ENCODE assay signal across 23 cellular contexts in the genomic region with DNA sequence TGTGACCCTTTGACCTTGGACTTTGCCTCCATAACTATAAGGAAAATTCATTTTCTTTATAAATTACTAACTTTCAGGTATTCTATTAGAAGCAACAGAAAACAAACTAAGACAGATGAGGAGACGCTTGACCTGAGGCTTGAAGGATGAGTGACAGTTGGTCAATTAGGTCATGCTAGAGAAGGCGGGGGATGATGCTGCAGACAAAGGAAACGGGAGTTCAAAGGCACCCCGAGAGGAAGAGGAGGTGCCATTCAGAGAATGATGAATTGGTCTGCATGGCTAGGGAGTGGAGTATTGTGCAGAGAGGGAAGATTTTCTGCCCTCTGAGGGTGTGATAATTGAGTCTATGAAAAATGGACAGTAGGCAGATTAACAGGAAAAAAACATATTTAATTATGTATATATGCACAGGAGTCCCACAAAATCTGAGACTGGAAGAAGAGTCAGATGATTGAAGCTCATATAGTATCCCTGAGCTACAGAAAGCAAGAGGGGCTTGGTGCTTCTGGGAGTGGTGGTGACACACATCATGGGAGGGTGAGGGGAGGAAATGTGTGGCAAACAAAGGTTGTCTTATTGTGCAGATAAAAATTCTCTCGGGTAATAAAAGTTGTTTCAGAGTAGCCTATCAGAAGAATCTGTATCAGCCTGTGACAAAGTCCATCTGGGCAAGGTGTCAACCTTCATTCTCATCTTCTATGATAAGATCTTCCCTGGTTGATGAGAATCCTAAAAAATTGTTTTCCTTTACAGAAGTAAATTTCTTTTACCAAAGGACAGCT.
"Had no signal": no experiment of that assay in that cellular context is flagged by ENCODE, and none has a peak within 500 bp of the region (broad histone marks: within the 10 kb centered on the region; RNA-seq: fewer than 3 reads in every experiment).

No MANE protein-coding gene starts in this region.

- FAIRE-seq: bronchial epithelial cell, TTC549 had no signal

- H3K27me3 ChIP-seq: esophagus squamous epithelium, thyroid gland had no signal

- H3K4me1 ChIP-seq: gastrocnemius medialis, prostate gland had no signal

- H3K4me3 ChIP-seq: coronary artery, esophagus squamous epithelium, gastrocnemius medialis, prostate gland, thyroid gland had no signal

- H3K27ac Mint-ChIP-seq: activated naive CD4-positive, alpha-beta T cell treated with anti-CD3 and anti-CD28 coated beads, Interleukin-2, amount 10 ng/mL, durations not matched to agents 7 days and 5 days; activated T-cell treated with anti-CD3 and anti-CD28 coated beads, Interleukin-2, amount 50 U/mL, for 24 hours; activated T-helper 2 cell treated with anti-CD3 and anti-CD28 coated beads, Interferon-gamma antibody, Interleukin-2, Interleukin-4, amounts not matched to agents 10 μg/mL and 5 μg/mL and 100 μg/mL, durations not matched to agents 14 hours and 24 hours and 36 hours; endodermal cell; natural killer cell treated with Interleukin-12 subunit alpha and Interleukin-12 subunit beta and Interleukin-15 and Interleukin-18, amount 100 ng/mL, for 72 hours; stimulated activated naive CD8-positive, alpha-beta T cell treated with anti-CD3 and anti-CD28 coated beads, Interleukin-15, Interleukin-2, amounts not matched to agents 100 ng/mL and 50 ng/mL, for 24 hours; WTC11 had no signal

- H3K4me3 Mint-ChIP-seq: activated naive CD4-positive, alpha-beta T cell treated with anti-CD3 and anti-CD28 coated beads, Interleukin-2, amount 10 ng/mL, durations not matched to agents 7 days and 5 days; activated T-cell treated with anti-CD3 and anti-CD28 coated beads, Interleukin-2, amount 50 U/mL, for 24 hours; endodermal cell; natural killer cell treated with Interleukin-12 subunit alpha and Interleukin-12 subunit beta and Interleukin-15 and Interleukin-18, amount 100 ng/mL, for 72 hours; stimulated activated naive CD8-positive, alpha-beta T cell treated with anti-CD3 and anti-CD28 coated beads, Interleukin-15, Interleukin-2, amounts not matched to agents 100 ng/mL and 50 ng/mL, for 24 hours; WTC11 had no signal

- ATAC-seq: gastrocnemius medialis; natural killer cell treated with Interleukin-12 subunit alpha and Interleukin-12 subunit beta and Interleukin-15 and Interleukin-18, amount 100 ng/mL, for 72 hours; WTC11 had no signal

- DNase-seq: activated CD4-positive, alpha-beta T cell treated with anti-CD3 and anti-CD28 coated beads for 48 hours; activated CD8-positive, alpha-beta memory T cell treated with anti-CD3 and anti-CD28 coated beads for 24 hours; activated CD8-positive, alpha-beta memory T cell treated with anti-CD3 and anti-CD28 coated beads, Interleukin-2, amount 50 U/mL, for 4 hours; activated naive CD4-positive, alpha-beta T cell treated with anti-CD3 and anti-CD28 coated beads, Interleukin-2, amount 10 ng/mL, durations not matched to agents 7 days and 5 days; activated T-cell treated with anti-CD3 and anti-CD28 coated beads, Interleukin-2, amount 50 U/mL, for 24 hours; amygdala; endodermal cell; esophagus squamous epithelium; gastrocnemius medialis; hypothalamus; midbrain; stimulated activated CD4-positive, alpha-beta T cell treated with anti-CD3 and anti-CD28 coated beads, Interleukin-12 subunit alpha, Interleukin-12 subunit beta, amount 100 ng/mL, for 4 hours; stimulated activated CD4-positive, alpha-beta T cell treated with anti-CD3 and anti-CD28 coated beads, Interleukin-4, amount 100 ng/mL, for 4 hours; substantia nigra; thyroid gland had no signal

- H3K36me3 Mint-ChIP-seq: natural killer cell treated with Interleukin-12 subunit alpha and Interleukin-12 subunit beta and Interleukin-15 and Interleukin-18, amount 100 ng/mL, for 72 hours; WTC11 had no signal

- H3K27me3 Mint-ChIP-seq: activated naive CD4-positive, alpha-beta T cell treated with anti-CD3 and anti-CD28 coated beads, Interleukin-2, amount 10 ng/mL, durations not matched to agents 7 days and 5 days; activated T-cell treated with anti-CD3 and anti-CD28 coated beads, Interleukin-2, amount 50 U/mL, for 24 hours; natural killer cell treated with Interleukin-12 subunit alpha and Interleukin-12 subunit beta and Interleukin-15 and Interleukin-18, amount 100 ng/mL, for 72 hours; stimulated activated naive CD8-positive, alpha-beta T cell treated with anti-CD3 and anti-CD28 coated beads, Interleukin-15, Interleukin-2, amounts not matched to agents 100 ng/mL and 50 ng/mL, for 24 hours had no signal

- H3K9me3 Mint-ChIP-seq: activated T-cell treated with anti-CD3 and anti-CD28 coated beads, Interleukin-2, amount 50 U/mL, for 24 hours; activated T-helper 2 cell treated with anti-CD3 and anti-CD28 coated beads, Interferon-gamma antibody, Interleukin-2, Interleukin-4, amounts not matched to agents 10 μg/mL and 5 μg/mL and 100 μg/mL, durations not matched to agents 14 hours and 24 hours and 36 hours; endodermal cell; natural killer cell treated with Interleukin-12 subunit alpha and Interleukin-12 subunit beta and Interleukin-15 and Interleukin-18, amount 100 ng/mL, for 72 hours; stimulated activated naive CD8-positive, alpha-beta T cell treated with anti-CD3 and anti-CD28 coated beads, Interleukin-15, Interleukin-2, amounts not matched to agents 100 ng/mL and 50 ng/mL, for 24 hours; WTC11 had no signal

- H3K27ac ChIP-seq: coronary artery, esophagus squamous epithelium, gastrocnemius medialis, prostate gland, thyroid gland had no signal

- H3K36me3 ChIP-seq: esophagus squamous epithelium, gastrocnemius medialis, prostate gland, thyroid gland had no signal

- H3K9me3 ChIP-seq: esophagus squamous epithelium, gastrocnemius medialis, prostate gland, thyroid gland had no signal
